Comparison of ENCODE assay signal across 20 cellular contexts in genomic region chr12:50954789-50955188, GRCh38. TPM values are rescaled to one million over a fixed set of nuclear protein-coding genes. Genes with fewer than 3 reads are reported as not detected.
"Had no signal": no experiment of that assay in that cellular context is flagged by ENCODE, and none has a peak within 500 bp of the region (broad histone marks: within the 10 kb centered on the region; RNA-seq: fewer than 3 reads in every experiment).

No MANE protein-coding gene starts in this region.

RNA-seq across cellular contexts. Expression of gene HIGD1C, which starts 2.4 kb away (rescaled TPM):
- total RNA-seq: activated naive CD4-positive, alpha-beta T cell treated with anti-CD3 and anti-CD28 coated beads for 36 hours; activated naive CD4-positive, alpha-beta T cell treated with anti-CD3 and anti-CD28 coated beads, Interleukin-2, amount 50 U/mL, for 72 hours; activated naive CD8-positive, alpha-beta T cell treated with anti-CD3 and anti-CD28 coated beads for 36 hours; activated naive CD8-positive, alpha-beta T cell treated with anti-CD3 and anti-CD28 coated beads, Interleukin-2, amount 10 ng/mL, durations not matched to agents 7 days and 5 days; activated T-cell treated with anti-CD3 and anti-CD28 coated beads, Interleukin-2, amount 50 U/mL, for 4 hours; activated T-cell treated with anti-CD3 and anti-CD28 coated beads, Interleukin-2, amount 50 U/mL, for 72 hours; activated T-helper 1 cell treated with anti-CD3 and anti-CD28 coated beads, Interleukin-12 subunit alpha, Interleukin-12 subunit beta, Interleukin-2, Interleukin-4 antibody, amounts not matched to agents 30 ng/mL and 10 ng/mL and 1 ng/mL, durations not matched to agents 14 hours and 24 hours and 36 hours; activated T-helper 17 cell treated with anti-CD3 and anti-CD28 coated beads, Interleukin-2, amount 50 U/mL, for 72 hours; activated T-helper 2 cell treated with anti-CD3 and anti-CD28 coated beads, Interferon-gamma antibody, Interleukin-2, Interleukin-4, amounts not matched to agents 10 μg/mL and 5 μg/mL and 100 μg/mL, durations not matched to agents 14 hours and 24 hours and 36 hours; adrenal gland; aorta; ascending aorta; astrocyte; body of pancreas; breast epithelium; bronchial epithelial cell; cardiac muscle cell; cardiac septum; cerebellum had no signal
- polyA plus RNA-seq: adipose tissue, adrenal gland, aorta, cardiac muscle cell had no signal
